31 cellular contexts compared by ENCODE assay signal in the genomic region with DNA sequence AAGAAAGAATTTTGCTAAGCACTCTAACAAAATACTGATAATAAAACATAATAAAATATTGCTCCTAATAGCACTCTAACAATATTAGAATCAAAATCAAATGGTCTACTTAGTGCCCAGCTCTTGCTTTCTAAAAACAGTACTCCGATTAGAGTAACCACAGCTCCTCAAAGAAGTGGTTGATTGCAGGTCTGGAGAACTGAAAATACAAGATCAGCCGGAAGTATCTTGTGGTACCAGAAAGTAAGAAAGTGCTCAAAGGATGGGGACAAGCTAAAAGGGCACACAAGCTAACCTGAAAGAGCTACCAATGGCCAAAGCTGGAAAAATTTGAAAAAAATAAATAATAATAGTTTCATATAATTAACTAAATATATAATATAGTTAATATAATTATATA.
"Had no signal": no experiment of that assay in that cellular context is flagged by ENCODE, and none has a peak within 500 bp of the region (broad histone marks: within the 10 kb centered on the region; RNA-seq: fewer than 3 reads in every experiment).

No MANE protein-coding gene starts in this region.

- H2AFZ ChIP-seq: PC-9 had no signal

- H3K27me3 ChIP-seq: SJSA1 had no signal

- H3K27ac Mint-ChIP-seq: T-helper 17 cell had no signal

- H3K4me2 ChIP-seq: PC-9, SK-N-SH had no signal

- H3K4me3 Mint-ChIP-seq: T-helper 17 cell had no signal

- DNase-seq: Karpas-422, NCI-H1048, NCI-H1092 treated with DMSO at 0.1 percent for 48 hours, NCI-H1105 treated with DMSO at 0.1 percent for 48 hours, NCI-H1417, NCI-H1436, NCI-H146, NCI-H1694, NCI-H187, NCI-H1930, NCI-H2029 treated with DMSO at 0.1 percent for 48 hours, NCI-H2081 treated with DMSO at 0.1 percent for 48 hours, NCI-H2107, NCI-H2171, NCI-H226, NCI-H446 treated with DMSO at 0.1 percent for 48 hours, NCI-H510A, NCI-H524, NCI-H526, NCI-H69, NCI-H748 treated with DMSO at 0.1 percent for 48 hours, NCI-H82, PC-9, Right ventricle myocardium superior, RPMI8226, SHP77 treated with DMSO at 0.1 percent for 48 hours, SK-N-SH, SW 1271, T-helper 17 cell had no signal

- H3K9ac ChIP-seq: SK-N-SH had no signal

- H3K9me2 ChIP-seq: SK-N-SH had no signal

- H3K4me1 ChIP-seq: SJSA1 had no signal

- H3K4me1 Mint-ChIP-seq: T-helper 17 cell had no signal

- H3K9me3 ChIP-seq: SJSA1, SK-N-SH had no signal

- H3K27me3 Mint-ChIP-seq: T-helper 17 cell had no signal

- H3K27ac ChIP-seq: PC-9, SJSA1 had no signal

- ATAC-seq: Panc1, T-helper 17 cell had no signal

- H3K36me3 ChIP-seq: SJSA1 had no signal

- H3K4me3 ChIP-seq: PC-9, SJSA1 had no signal
